Comparison of ENCODE assay signal across 1 cellular context in the genomic region with DNA sequence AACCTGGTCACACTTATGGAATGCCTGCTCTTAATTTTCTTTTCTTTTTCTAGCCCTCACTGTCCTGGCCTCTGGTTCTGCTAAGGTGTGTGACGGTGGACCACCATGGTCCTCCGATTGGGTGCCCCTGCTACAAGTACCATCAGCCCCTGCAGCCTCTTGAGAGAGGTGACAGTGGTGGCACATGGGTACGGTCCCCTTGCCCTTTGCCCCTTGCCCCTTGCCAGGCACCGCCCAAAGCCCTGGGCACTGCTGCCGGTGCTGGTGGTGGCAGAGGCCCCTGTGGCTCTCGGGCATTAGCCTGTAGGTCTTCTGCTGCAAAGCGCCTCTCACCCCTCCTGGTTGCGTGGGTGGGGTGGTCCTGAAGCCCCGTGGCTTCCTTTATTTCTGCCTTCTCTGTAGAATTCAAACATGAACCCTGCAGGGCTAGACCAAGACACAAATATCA.
TF ChIP-seq lines count a peak whose summit lies in the region.

No MANE protein-coding gene starts in this region.

TF ChIP-seq in IMR-90, 13 proteins besides CTCF, POLR2A, EP300 and RAD21:
- TF ChIP-seq CEBPB (IDR thresholded peaks at IDR 0.05; ENCODE audit: low read depth, low read length) = no peak
- TF ChIP-seq FOS (IDR thresholded peaks at IDR 0.05; ENCODE audit: low read depth, low read length) = no peak
